In genomic region chr7:132576723-132577089, GRCh38 we compare ENCODE assay signal across 1 cellular context.
TF ChIP-seq lines count a peak whose summit lies in the region.

No MANE protein-coding gene starts in this region.

TF ChIP-seq in SK-N-SH treated with all-trans-retinoic acid at 6 μM for 48 hours, 23 proteins besides CTCF, POLR2A, EP300 and RAD21 (continued from another document):
- TF ChIP-seq TSHZ2 (CRISPR knock-in tag; IDR thresholded peaks at IDR 0.05): no peak
- TF ChIP-seq GLIS3 (CRISPR knock-in tag; IDR thresholded peaks at IDR 0.05): no peak
- no peak for TF ChIP-seq ZFP30 (CRISPR knock-in tag; IDR thresholded peaks at IDR 0.05)
- TF ChIP-seq ZFP3 (CRISPR knock-in tag; IDR thresholded peaks at IDR 0.05): no peak
- no peak for TF ChIP-seq PPARA (CRISPR knock-in tag; IDR thresholded peaks at IDR 0.05; ENCODE audit: borderline replicate concordance)
